In the genomic region with DNA sequence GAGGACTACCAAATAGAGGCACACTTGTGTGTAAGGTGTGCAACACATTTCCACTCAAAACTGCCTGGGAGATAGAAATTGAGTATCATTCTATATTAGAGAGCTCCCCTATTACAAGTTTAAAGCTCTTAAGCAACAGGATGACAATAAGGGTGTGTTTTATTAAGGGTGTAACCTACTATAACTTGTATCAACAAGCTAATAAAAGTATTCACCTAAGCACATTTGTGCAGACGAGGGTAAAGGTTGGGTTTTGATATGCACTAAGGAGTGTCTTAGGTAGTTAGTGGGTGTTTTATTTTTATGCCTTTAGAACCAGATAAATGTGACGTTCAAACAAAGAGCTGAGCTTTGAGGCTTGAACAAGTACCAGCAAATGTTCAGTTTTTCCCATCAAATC, we compare ENCODE assay signal across 16 cellular contexts. TPM values are rescaled to one million over a fixed set of nuclear protein-coding genes. Genes with fewer than 3 reads are reported as not detected.
DNase-seq lines count a peak whose midpoint lies in the region; TF ChIP-seq lines count a peak whose summit lies in the region.
"Had no signal": no experiment of that assay in that cellular context is flagged by ENCODE, and none has a peak within 500 bp of the region (broad histone marks: within the 10 kb centered on the region; RNA-seq: fewer than 3 reads in every experiment).

No MANE protein-coding gene starts in this region.

- no peaks in the 10 kb centered on the region for H3K36me3 Mint-ChIP-seq in mesothelial cell of epicardium
- H3K36me3 Mint-ChIP-seq in activated T-helper 1 cell treated with anti-CD3 and anti-CD28 coated beads, Interleukin-12 subunit alpha, Interleukin-12 subunit beta, Interleukin-2, Interleukin-4 antibody, amounts not matched to agents 30 ng/mL and 10 ng/mL and 1 ng/mL, durations not matched to agents 14 hours and 24 hours and 36 hours (ENCODE audit: low read depth): peaks cover 23% of the 10 kb centered on the region

- H3K27me3 ChIP-seq in PC-9 (ENCODE audit: insufficient read depth, low read depth): no peaks in the 10 kb centered on the region
- no peaks in the 10 kb centered on the region for H3K27me3 ChIP-seq in colonic mucosa
- no peaks in the 10 kb centered on the region for H3K27me3 ChIP-seq in suprapubic skin

- no peak overlapping the region for H3K4me3 ChIP-seq in PC-9
- no peak overlapping the region for H3K4me3 ChIP-seq in colonic mucosa
- no peak overlapping the region for H3K4me3 ChIP-seq in suprapubic skin

- no peaks in the 10 kb centered on the region for H3K36me3 ChIP-seq in PC-9 (ENCODE audit: low read depth)
- no peaks in the 10 kb centered on the region for H3K36me3 ChIP-seq in colonic mucosa
- H3K36me3 ChIP-seq in suprapubic skin: no peaks in the 10 kb centered on the region

- 51% methylated on average over 2 of the region's 2 CpGs for WGBS in suprapubic skin

- peak overlapping the region; percentile 68 for H3K27ac ChIP-seq in PC-9
- peak overlapping the region; percentile 57 for H3K27ac ChIP-seq in colonic mucosa
- H3K27ac ChIP-seq in suprapubic skin: peak overlapping the region; percentile 95

- H3K27ac Mint-ChIP-seq in mesothelial cell of epicardium: peak overlapping the region; percentile 93
- H3K27ac Mint-ChIP-seq in activated T-helper 1 cell treated with anti-CD3 and anti-CD28 coated beads, Interleukin-12 subunit alpha, Interleukin-12 subunit beta, Interleukin-2, Interleukin-4 antibody, amounts not matched to agents 30 ng/mL and 10 ng/mL and 1 ng/mL, durations not matched to agents 14 hours and 24 hours and 36 hours: no peak overlapping the region

- no peaks in the 10 kb centered on the region for H3K9me3 Mint-ChIP-seq in mesothelial cell of epicardium
- no peaks in the 10 kb centered on the region for H3K9me3 Mint-ChIP-seq in activated T-helper 1 cell treated with anti-CD3 and anti-CD28 coated beads, Interleukin-12 subunit alpha, Interleukin-12 subunit beta, Interleukin-2, Interleukin-4 antibody, amounts not matched to agents 30 ng/mL and 10 ng/mL and 1 ng/mL, durations not matched to agents 14 hours and 24 hours and 36 hours
- H3K9me3 Mint-ChIP-seq: CD14-positive monocyte had no signal

- no peaks in the 10 kb centered on the region for H3K27me3 Mint-ChIP-seq in mesothelial cell of epicardium (ENCODE audit: low read depth)
- H3K27me3 Mint-ChIP-seq in activated T-helper 1 cell treated with anti-CD3 and anti-CD28 coated beads, Interleukin-12 subunit alpha, Interleukin-12 subunit beta, Interleukin-2, Interleukin-4 antibody, amounts not matched to agents 30 ng/mL and 10 ng/mL and 1 ng/mL, durations not matched to agents 14 hours and 24 hours and 36 hours (ENCODE audit: insufficient read depth): no peaks in the 10 kb centered on the region

- no peak overlapping the region for H2AFZ ChIP-seq in PC-9

- no peaks in the 10 kb centered on the region for H3K9me3 ChIP-seq in PC-9 (ENCODE audit: insufficient read depth, low read depth)
- H3K9me3 ChIP-seq in colonic mucosa: no peaks in the 10 kb centered on the region
- H3K9me3 ChIP-seq in suprapubic skin: no peaks in the 10 kb centered on the region

- H3F3A ChIP-seq in PC-9 (ENCODE audit: insufficient read depth, low read depth): peaks cover 20% of the 10 kb centered on the region

- POLR2A ChIA-PET in PC-9 (lab: Charles Lee; ENCODE audit: unreplicated experiment): no interaction called here

- H3K4me1 Mint-ChIP-seq in mesothelial cell of epicardium: peaks cover 33% of the 10 kb centered on the region
- H3K4me1 Mint-ChIP-seq in activated T-helper 1 cell treated with anti-CD3 and anti-CD28 coated beads, Interleukin-12 subunit alpha, Interleukin-12 subunit beta, Interleukin-2, Interleukin-4 antibody, amounts not matched to agents 30 ng/mL and 10 ng/mL and 1 ng/mL, durations not matched to agents 14 hours and 24 hours and 36 hours (ENCODE audit: low read depth): peaks cover 34% of the 10 kb centered on the region

- peak overlapping the region; percentile 72; the same call in 1 of the 2 replicates for H3K4me2 ChIP-seq in PC-9

- intact Hi-C loops in PC-9 (cut with micrococcal nuclease; ENCODE audit: unreplicated experiment) (loop anchor here (5.0 to 10.0 kb wide), 2 partner anchors 332 to 355 kb away; a partner anchor contains a TSS), colonic mucosa (cut with DNase I) (no loop called here)
- intact Hi-C loops in activated T-helper 1 cell treated with anti-CD3 and anti-CD28 coated beads, Interleukin-12 subunit alpha, Interleukin-12 subunit beta, Interleukin-2, Interleukin-4 antibody, amounts not matched to agents 30 ng/mL and 10 ng/mL and 1 ng/mL, durations not matched to agents 14 hours and 24 hours and 36 hours (cut with micrococcal nuclease): no loop called here

- no peaks in the 10 kb centered on the region for H3K9me2 ChIP-seq in PC-9 (ENCODE audit: insufficient read depth)

- DNase-seq in PC-9: peak in 1 of 2 experiments; percentile 44
- DNase-seq in colonic mucosa: no peak
- DNase-seq in mesothelial cell of epicardium (ENCODE audit: low spot score in 2 of 2, unreplicated experiment in 2 of 2): no peak
- no peak for DNase-seq in suprapubic skin (ENCODE audit: low spot score in 2 of 2)
- DNase-seq in activated CD8-positive, alpha-beta memory T cell treated with anti-CD3 and anti-CD28 coated beads, Interleukin-2, amount 50 U/mL, for 4 hours: no peak
- DNase-seq in activated T-helper 1 cell treated with anti-CD3 and anti-CD28 coated beads, Interleukin-12 subunit alpha, Interleukin-12 subunit beta, Interleukin-2, Interleukin-4 antibody, amounts not matched to agents 30 ng/mL and 10 ng/mL and 1 ng/mL, durations not matched to agents 14 hours and 24 hours and 36 hours (ENCODE audit: low spot score): no peak
- no peak for DNase-seq in anterior cingulate cortex (lab: John Stamatoyannopoulos, UW)
- DNase-seq: COR-L47, DMS153, Kasumi-1, NCI-H1417, NCI-H1930, NCI-H2171, NCI-H446 treated with DMSO at 0.1 percent for 48 hours, NCI-H774 had no signal

- TF ChIP-seq CTCF in PC-9 (conservative IDR thresholded peaks at IDR 0.05) (no peak), colonic mucosa (IDR thresholded peaks at IDR 0.05) (no peak), mesothelial cell of epicardium (IDR thresholded peaks at IDR 0.05; ENCODE audit: unreplicated experiment) (no peak), suprapubic skin (IDR thresholded peaks at IDR 0.05) (no peak)

- H4K20me1 ChIP-seq in PC-9 (ENCODE audit: insufficient read depth): no peaks in the 10 kb centered on the region

- no peak for TF ChIP-seq POLR2A in suprapubic skin (IDR thresholded peaks at IDR 0.05)

- no TSS peak for BruUV-seq in PC-9 (replicated peaks; lab: Mats Ljungman, UMichigan)

- peak overlapping the region in 1 of 2 donors; percentile 16 for H3K9ac ChIP-seq in colonic mucosa (ENCODE audit: low read depth in 2 of 2, low read length in 2 of 2)

- no peak overlapping the region for H3K4me3 Mint-ChIP-seq in mesothelial cell of epicardium
- no peak overlapping the region for H3K4me3 Mint-ChIP-seq in activated T-helper 1 cell treated with anti-CD3 and anti-CD28 coated beads, Interleukin-12 subunit alpha, Interleukin-12 subunit beta, Interleukin-2, Interleukin-4 antibody, amounts not matched to agents 30 ng/mL and 10 ng/mL and 1 ng/mL, durations not matched to agents 14 hours and 24 hours and 36 hours
- H3K4me3 Mint-ChIP-seq: CD14-positive monocyte had no signal

- H3K4me1 ChIP-seq in PC-9 (replicated peaks; ENCODE audit: insufficient read depth) (peaks cover 38% of the 10 kb centered on the region), colonic mucosa (peaks cover 21% of the 10 kb centered on the region), suprapubic skin (peaks cover 45% of the 10 kb centered on the region)

- CTCF ChIA-PET in PC-9 (lab: Charles Lee): interaction anchor here (0.5 kb wide), 1 partner anchor 1160 kb away, joined by 5 read pairs; no protein-coding TSS in a partner anchor

- H3K79me2 ChIP-seq in PC-9 (ENCODE audit: low read depth): peaks cover 7% of the 10 kb centered on the region

- TF ChIP-seq EP300 in suprapubic skin (IDR thresholded peaks at IDR 0.05): no peak

RNA-seq across cellular contexts. Expression of a gene that starts 2.8 kb away (rescaled TPM):
- total RNA-seq in PC-9 (2021) (9.0 and 9.8 TPM in 2 replicates), colonic mucosa (10 to 100 TPM; 43.3 to 45.2 TPM), mesothelial cell of epicardium (40.7 to 43.0 TPM (median 42.0 TPM) in 3 replicates), suprapubic skin (10 to 100 TPM; 63.5 to 75.5 (median 67.3) TPM)
- total RNA-seq in activated T-helper 1 cell treated with anti-CD3 and anti-CD28 coated beads, Interleukin-12 subunit alpha, Interleukin-12 subunit beta, Interleukin-2, Interleukin-4 antibody, amounts not matched to agents 30 ng/mL and 10 ng/mL and 1 ng/mL, durations not matched to agents 14 hours and 24 hours and 36 hours: 31.8 and 32.7 TPM in 2 replicates

RNA-seq across cellular contexts. Expression of a gene that starts 44.7 kb away (rescaled TPM):
- total RNA-seq in PC-9 (2021) (16.4 and 18.4 TPM in 2 replicates), colonic mucosa (10 to 100 TPM; 14.7 to 16.5 TPM), mesothelial cell of epicardium (20.9 to 24.2 TPM (median 23.0 TPM) in 3 replicates), suprapubic skin (10 to 100 TPM; 11.4 to 23.8 (median 15.3) TPM)
- 20.5 and 21.3 TPM in 2 replicates for total RNA-seq in activated T-helper 1 cell treated with anti-CD3 and anti-CD28 coated beads, Interleukin-12 subunit alpha, Interleukin-12 subunit beta, Interleukin-2, Interleukin-4 antibody, amounts not matched to agents 30 ng/mL and 10 ng/mL and 1 ng/mL, durations not matched to agents 14 hours and 24 hours and 36 hours

RNA-seq across cellular contexts. Expression of a gene that starts 54.6 kb away (rescaled TPM):
- 6.2 and 7.8 TPM in 2 replicates for total RNA-seq in PC-9 (2021)
- 10 to 100 TPM; 12.8 to 14.5 TPM for total RNA-seq in colonic mucosa
- 13.7 to 14.8 TPM (median 14.1 TPM) in 3 replicates for total RNA-seq in mesothelial cell of epicardium
- 10 to 100 TPM; 12.4 to 17.3 (median 15.7) TPM for total RNA-seq in suprapubic skin
- total RNA-seq in activated T-helper 1 cell treated with anti-CD3 and anti-CD28 coated beads, Interleukin-12 subunit alpha, Interleukin-12 subunit beta, Interleukin-2, Interleukin-4 antibody, amounts not matched to agents 30 ng/mL and 10 ng/mL and 1 ng/mL, durations not matched to agents 14 hours and 24 hours and 36 hours: 21.2 and 22.8 TPM in 2 replicates
